ENCODE assay signal across 25 cellular contexts in the genomic region with DNA sequence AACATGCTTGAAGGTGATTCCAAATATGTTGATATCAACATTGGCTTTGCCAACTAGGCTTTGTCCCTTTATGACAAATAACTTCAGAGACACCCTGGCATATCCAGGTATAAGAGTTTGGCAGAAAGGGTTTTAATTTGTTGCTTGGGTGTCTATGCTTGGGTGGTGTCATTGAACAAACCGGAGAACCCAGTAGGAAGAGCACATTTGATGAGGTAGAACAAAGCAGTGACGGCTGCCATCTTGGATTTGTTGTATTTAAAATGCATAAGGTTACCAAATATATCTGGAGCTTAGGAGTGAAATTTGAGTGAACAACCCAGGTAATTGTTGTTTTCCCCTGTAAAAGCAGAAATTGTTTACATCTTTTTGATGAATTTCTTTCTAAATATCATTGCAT.
DNase-seq lines count a peak whose midpoint lies in the region; ATAC-seq, FAIRE-seq and TF ChIP-seq lines count a peak whose summit lies in the region.
"Had no signal": no experiment of that assay in that cellular context is flagged by ENCODE, and none has a peak within 500 bp of the region (broad histone marks: within the 10 kb centered on the region; RNA-seq: fewer than 3 reads in every experiment).

No MANE protein-coding gene starts in this region.

- H4K91ac ChIP-seq in IMR-90 (ENCODE audit: insufficient read depth, low read depth, low read length), result peak overlapping the region; percentile 97; the same call in 1 of the 2 replicates

- peak overlapping the region; percentile 7; the same call in 1 of the 2 replicates for H3K18ac ChIP-seq in IMR-90 (ENCODE audit: low read depth, low read length)

- peak overlapping the region; percentile 67; the same call in 1 of the 2 replicates for H3K4ac ChIP-seq in IMR-90 (ENCODE audit: low read depth, low read length)

- H3K4me2 ChIP-seq in IMR-90 (ENCODE audit: low read depth, low read length), result no peak overlapping the region
- H3K4me2 ChIP-seq in GM12878 (ENCODE audit: control insufficient read depth, insufficient read depth), result no peak overlapping the region

- SMC1A ChIA-PET in GM12878 (lab: Charles Lee; ENCODE audit: uncharacterized antibody, unreplicated experiment), result interaction anchor here (0.8 kb wide), 1 partner anchor 18 kb away, joined by 3 read pairs; no protein-coding TSS in a partner anchor

- TF ChIP-seq RAD21 in IMR-90 (IDR thresholded peaks at IDR 0.05; ENCODE audit: low read length) (no peak), GM12878 (IDR thresholded peaks at IDR 0.05; ENCODE audit: insufficient read depth, low read depth, low read length) (no peak)

- TF ChIP-seq EP300 in GM12878 (IDR thresholded peaks at IDR 0.05; ENCODE audit: borderline replicate concordance in 1 of 2, control insufficient read depth in 1 of 2, low read depth in 2 of 2, low read length in 2 of 2), result no peak

- H3K9me3 Mint-ChIP-seq in activated T-cell treated with anti-CD3 and anti-CD28 coated beads, Interleukin-2, amount 50 U/mL, for 72 hours, result peaks cover 12 to 16% of the 10 kb centered on the region in 2 donors
- H3K9me3 Mint-ChIP-seq in osteocyte (ENCODE audit: unreplicated experiment), result peaks cover 9% of the 10 kb centered on the region

- BruUV-seq in IMR-90 (replicated peaks; lab: Mats Ljungman, UMichigan) (no TSS peak), GM12878 (replicated peaks; lab: Mats Ljungman, UMichigan) (no TSS peak)

- intact Hi-C loops in IMR-90 (cut with micrococcal nuclease), result loop anchor here (5.0 kb wide), 1 partner anchor 505 kb away; a partner anchor contains a TSS
- intact Hi-C loops in GM12878 (cut with micrococcal nuclease; ENCODE audit: unreplicated experiment), result no loop called here
- intact Hi-C loops in esophagus squamous epithelium (cut with DNase I), result no loop called here

- H3K4me3 ChIP-seq in IMR-90 (ENCODE audit: insufficient read depth, low read depth, low read length) (no peak overlapping the region), GM12878 (no peak overlapping the region), esophagus squamous epithelium (no peak overlapping the region)
- H3K4me3 ChIP-seq: SK-N-MC, testis had no signal

- H2AFZ ChIP-seq in IMR-90 (replicated peaks; ENCODE audit: low read length, poor library complexity) (no peak overlapping the region), GM12878 (ENCODE audit: control insufficient read depth, low read depth, low read length) (no peak overlapping the region)

- H4K8ac ChIP-seq in IMR-90 (ENCODE audit: low read depth in 2 of 2, low read length in 2 of 2), result peak overlapping the region; percentile 87 to 98; a peak in 3 of 4 replicates

- H3K23ac ChIP-seq in IMR-90 (ENCODE audit: low read depth, low read length), result no peak overlapping the region

- H2BK5ac ChIP-seq in IMR-90 (ENCODE audit: low read depth, low read length, poor library complexity, severe bottlenecking), result peak overlapping the region; percentile 99

- no peaks in the 10 kb centered on the region for H3K79me2 ChIP-seq in GM12878 (ENCODE audit: control insufficient read depth, insufficient read depth, low read length)

- H3K27ac ChIP-seq in IMR-90 (ENCODE audit: insufficient read depth, low read length), result no peak overlapping the region
- no peak overlapping the region for H3K27ac ChIP-seq in GM12878 (ENCODE audit: control insufficient read depth, insufficient read depth)
- peak overlapping the region in 2 of 4 donors; percentile 85 to 87 for H3K27ac ChIP-seq in esophagus squamous epithelium
- H3K27ac ChIP-seq: SK-N-MC, testis had no signal

- no peak for TF ChIP-seq CTCF in IMR-90 (conservative IDR thresholded peaks at IDR 0.05; ENCODE audit: low read depth, low read length)
- no peak for TF ChIP-seq CTCF in GM12878 (IDR thresholded peaks at IDR 0.05 in 2 of 3, conservative IDR thresholded peaks at IDR 0.05 in 1 of 3; ENCODE audit: control insufficient read depth in 2 of 3, extremely low read depth in 1 of 3, insufficient read depth in 1 of 3, low read depth in 3 of 3, low read length in 3 of 3)
- TF ChIP-seq CTCF in osteocyte (IDR thresholded peaks at IDR 0.05), result no peak
- no peak for TF ChIP-seq CTCF in esophagus squamous epithelium (IDR thresholded peaks at IDR 0.05)

- no CpG with 5 or more reads among the region's 2 CpGs for WGBS in IMR-90 (ENCODE audit: extremely low coverage in 2 of 2, insufficient read length in 1 of 2), 2 experiments
- WGBS in GM12878 (ENCODE audit: insufficient coverage, insufficient replicate concordance, low lambda C conversion rate, missing lambda C conversion rate), result 98% methylated on average over 2 of the region's 2 CpGs
- 81 to 86% methylated on average over 2 of the region's 2 CpGs for WGBS in esophagus squamous epithelium, 2 donors

- peaks cover 15% of the 10 kb centered on the region for H3K9me1 ChIP-seq in IMR-90 (ENCODE audit: insufficient read depth, low read length)

- dilution Hi-C loops in IMR-90 (cut with HindIII; ENCODE audit: low sequenced_read_pairs, unreplicated experiment), result no loop called here

- H3K9me3 ChIP-seq in IMR-90 (ENCODE audit: control insufficient read depth, insufficient read depth, low read length) (no peaks in the 10 kb centered on the region), GM12878 (replicated peaks; ENCODE audit: control insufficient read depth, insufficient read depth, low read length) (no peaks in the 10 kb centered on the region), esophagus squamous epithelium (no peaks in the 10 kb centered on the region)
- H3K9me3 ChIP-seq: BE2C, testis had no signal

- peak overlapping the region in 1 of 2 donors; percentile 84 for H3K4me3 Mint-ChIP-seq in activated T-cell treated with anti-CD3 and anti-CD28 coated beads, Interleukin-2, amount 50 U/mL, for 72 hours
- H3K4me3 Mint-ChIP-seq in osteocyte (ENCODE audit: unreplicated experiment), result no peak overlapping the region
- H3K4me3 Mint-ChIP-seq: activated naive CD4-positive, alpha-beta T cell treated with anti-CD3 and anti-CD28 coated beads, Interleukin-2, amount 10 ng/mL, durations not matched to agents 7 days and 5 days; T-helper 17 cell had no signal

- no peak overlapping the region for H2AK9ac ChIP-seq in IMR-90 (replicated peaks; ENCODE audit: low read depth, low read length, poor library complexity)

- FAIRE-seq in GM12878 (lab: Jason Lieb, UNC), result no peak
- FAIRE-seq: endothelial cell of umbilical vein, HTR-8/SVneo, urothelium cell line had no signal

- H3K4me1 ChIP-seq in IMR-90 (ENCODE audit: control insufficient read depth, insufficient read depth, low read length) (peaks cover 9% of the 10 kb centered on the region), GM12878 (ENCODE audit: control insufficient read depth, insufficient read depth, low read length) (peaks cover 11% of the 10 kb centered on the region; the same call in 1 of the 2 replicates), esophagus squamous epithelium (peaks cover 13 to 21% (median 16%) of the 10 kb centered on the region in 3 donors)
- H3K4me1 ChIP-seq: testis had no signal

- H3K36me3 Mint-ChIP-seq in activated T-cell treated with anti-CD3 and anti-CD28 coated beads, Interleukin-2, amount 50 U/mL, for 72 hours (ENCODE audit: insufficient read depth in 2 of 2), result peaks cover 14 to 25% of the 10 kb centered on the region in 2 donors
- no peaks in the 10 kb centered on the region for H3K36me3 Mint-ChIP-seq in osteocyte (ENCODE audit: unreplicated experiment)

- H3K56ac ChIP-seq in IMR-90 (ENCODE audit: extremely low read depth, insufficient read depth, low read length), result peak overlapping the region; percentile 35; the same call in 1 of the 2 replicates

- peak overlapping the region; percentile 96 for H3K14ac ChIP-seq in IMR-90 (replicated peaks; ENCODE audit: low read depth, low read length)

- POLR2A ChIA-PET in IMR-90 (lab: Charles Lee; ENCODE audit: unreplicated experiment) (no interaction called here), GM12878 (lab: Charles Lee) (no interaction called here)

- RAD21 ChIA-PET in GM12878 (lab: Charles Lee; ENCODE audit: unreplicated experiment), result no interaction called here

- no peak for DNase-seq in activated T-cell treated with anti-CD3 and anti-CD28 coated beads, Interleukin-2, amount 50 U/mL, for 72 hours
- DNase-seq in activated T-cell treated with anti-CD3 and anti-CD28 coated beads, Interleukin-2, amount 50 U/mL, for 1 hour, result no peak
- no peak for DNase-seq in IMR-90
- no peak for DNase-seq in GM12878 (ENCODE audit: low read depth, low spot score)
- no peak for DNase-seq in osteocyte (ENCODE audit: extremely low spot score, unreplicated experiment)
- no peak for DNase-seq in NAMALWA (ENCODE audit: low spot score)
- no peak for DNase-seq in esophagus squamous epithelium (lab: John Stamatoyannopoulos, UW)
- DNase-seq in KG1 (lab: John Stamatoyannopoulos, UW), result no peak
- DNase-seq: activated naive CD4-positive, alpha-beta T cell treated with anti-CD3 and anti-CD28 coated beads, Interleukin-2, amount 10 ng/mL, durations not matched to agents 7 days and 5 days; BE2C; cerebellar nuclear complex; GDM1; head of caudate nucleus; kidney glomerular epithelial cell; MV-4-11; NCI-H1694; NCI-H2171 treated with DMSO at 0.1 percent for 48 hours; NCI-H524; NK-92 treated with Interleukin-12 subunit alpha and Interleukin-12 subunit beta, amount 100 ng/mL, for 24 hours; T-helper 17 cell; testis had no signal

- peak overlapping the region; percentile 99 for H3K27ac Mint-ChIP-seq in activated T-cell treated with anti-CD3 and anti-CD28 coated beads, Interleukin-2, amount 50 U/mL, for 72 hours
- peak overlapping the region; percentile 54 for H3K27ac Mint-ChIP-seq in osteocyte (ENCODE audit: unreplicated experiment)
- H3K27ac Mint-ChIP-seq: activated naive CD4-positive, alpha-beta T cell treated with anti-CD3 and anti-CD28 coated beads, Interleukin-2, amount 10 ng/mL, durations not matched to agents 7 days and 5 days; T-helper 17 cell had no signal

- peaks cover 95% of the 10 kb centered on the region for H3K4me1 Mint-ChIP-seq in activated T-cell treated with anti-CD3 and anti-CD28 coated beads, Interleukin-2, amount 50 U/mL, for 72 hours (ENCODE audit: low read depth)
- H3K4me1 Mint-ChIP-seq in osteocyte (ENCODE audit: unreplicated experiment), result peaks cover 63% of the 10 kb centered on the region

- H3K27me3 Mint-ChIP-seq in activated T-cell treated with anti-CD3 and anti-CD28 coated beads, Interleukin-2, amount 50 U/mL, for 72 hours (ENCODE audit: low read depth), result no peaks in the 10 kb centered on the region
- H3K27me3 Mint-ChIP-seq in osteocyte (ENCODE audit: unreplicated experiment), result no peaks in the 10 kb centered on the region
- H3K27me3 Mint-ChIP-seq: activated naive CD4-positive, alpha-beta T cell treated with anti-CD3 and anti-CD28 coated beads, Interleukin-2, amount 10 ng/mL, durations not matched to agents 7 days and 5 days had no signal

- peak overlapping the region; percentile 81 for H2AK5ac ChIP-seq in IMR-90 (ENCODE audit: low read depth, low read length)

- H4K20me1 ChIP-seq in IMR-90 (ENCODE audit: insufficient read depth, low read length) (no peaks in the 10 kb centered on the region), GM12878 (ENCODE audit: control insufficient read depth, insufficient read depth) (no peaks in the 10 kb centered on the region)

- H3K36me3 ChIP-seq in IMR-90 (ENCODE audit: control insufficient read depth, insufficient read depth, low read length), result no peaks in the 10 kb centered on the region
- H3K36me3 ChIP-seq in GM12878 (ENCODE audit: control insufficient read depth in 2 of 2, insufficient read depth in 2 of 2, low read length in 1 of 2), result no peaks in the 10 kb centered on the region
- H3K36me3 ChIP-seq in esophagus squamous epithelium, result no peaks in the 10 kb centered on the region
- H3K36me3 ChIP-seq: BE2C had no signal

- H2BK120ac ChIP-seq in IMR-90 (ENCODE audit: low read depth, low read length), result peak overlapping the region; percentile 95

- H3K27me3 ChIP-seq in IMR-90 (ENCODE audit: control insufficient read depth, insufficient read depth, low read length) (no peaks in the 10 kb centered on the region), GM12878 (replicated peaks in 1 of 2; ENCODE audit: control insufficient read depth in 2 of 2, insufficient read depth in 2 of 2, low read length in 1 of 2) (no peaks in the 10 kb centered on the region), esophagus squamous epithelium (no peaks in the 10 kb centered on the region)
- H3K27me3 ChIP-seq: BE2C, testis had no signal

- H3K79me1 ChIP-seq in IMR-90 (ENCODE audit: low read depth in 1 of 2, low read length in 2 of 2), result peaks cover 0 to 9% of the 10 kb centered on the region in 2 experiments; a peak in 2 of 4 replicates

- no peak overlapping the region for H4K5ac ChIP-seq in IMR-90 (ENCODE audit: low read depth, low read length)

- in situ Hi-C loops in IMR-90 (cut with MboI; ENCODE audit: low sequenced_read_pairs), result no loop called here
- in situ Hi-C loops in GM12878 (cut with MboI), result no loop called here

- peak overlapping the region; percentile 98 for H2BK15ac ChIP-seq in IMR-90 (ENCODE audit: low read depth, low read length)

- ATAC-seq in activated T-cell treated with anti-CD3 and anti-CD28 coated beads, Interleukin-2, amount 50 U/mL, for 72 hours (replicated peaks in 1 of 2), result no peak
- no peak for ATAC-seq in IMR-90 (ENCODE audit: low read depth)
- ATAC-seq in GM12878, result no peak
- ATAC-seq: T-helper 17 cell had no signal

- CTCF ChIA-PET in IMR-90 (lab: Yijun Ruan, JAX), result no interaction called here
- CTCF ChIA-PET in GM12878 (lab: Yijun Ruan, JAX), result no interaction called here

- H3K9ac ChIP-seq in IMR-90 (ENCODE audit: low read depth, low read length) (no peak overlapping the region), GM12878 (ENCODE audit: control insufficient read depth, insufficient read depth, low read length) (no peak overlapping the region)

- H2BK20ac ChIP-seq in IMR-90 (ENCODE audit: low read depth, low read length), result peak overlapping the region; percentile 98

- TF ChIP-seq POLR2A in IMR-90 (IDR thresholded peaks at IDR 0.05; ENCODE audit: low read depth, low read length), result no peak
- no peak for TF ChIP-seq POLR2A in GM12878 (IDR thresholded peaks at IDR 0.05; ENCODE audit: low read depth, low read length)
- no peak for TF ChIP-seq POLR2A in esophagus squamous epithelium (IDR thresholded peaks at IDR 0.05)
